ENCODE assay signal across 13 cellular contexts in the genomic region with DNA sequence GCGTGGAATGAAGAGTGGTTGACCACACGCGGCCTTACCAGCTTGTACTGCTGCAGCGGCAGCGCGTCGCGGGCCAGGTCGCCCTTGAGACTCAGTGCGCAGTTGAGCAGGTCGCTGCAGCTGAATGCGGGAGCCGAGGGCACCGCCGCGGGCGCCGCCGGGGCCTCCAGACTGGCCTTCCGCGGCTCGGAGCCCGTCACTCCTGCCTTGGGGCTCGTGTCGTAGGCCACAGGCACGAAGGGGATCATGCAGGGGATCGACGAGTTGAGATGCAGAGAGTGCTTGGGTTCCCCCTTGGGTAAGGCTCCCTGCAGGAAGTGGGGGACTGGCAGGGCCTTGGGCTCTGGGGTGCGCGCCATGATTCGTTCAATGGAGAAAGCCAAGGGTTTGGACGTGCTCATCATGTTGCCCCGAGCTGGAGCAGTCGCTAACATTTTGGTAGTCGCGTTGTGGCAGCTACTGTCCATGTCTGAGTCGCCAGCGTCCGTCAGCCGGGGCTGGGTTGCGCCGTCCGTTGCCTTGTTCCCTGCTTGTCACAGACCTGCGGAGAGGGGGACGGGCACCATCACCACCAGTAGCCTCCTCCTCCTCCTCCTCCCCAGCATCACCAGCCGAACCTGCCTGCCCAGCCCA. TPM values are rescaled to one million over a fixed set of nuclear protein-coding genes. Genes with fewer than 3 reads are reported as not detected.
A peak's percentile ranks its signal among the peaks of the same experiment; 100 is the strongest.
DNase-seq lines count a peak whose midpoint lies in the region; ATAC-seq and TF ChIP-seq lines count a peak whose summit lies in the region.
"Had no signal": no experiment of that assay in that cellular context is flagged by ENCODE, and none has a peak within 500 bp of the region (broad histone marks: within the 10 kb centered on the region; RNA-seq: fewer than 3 reads in every experiment).

No MANE protein-coding gene starts in this region.

- peak overlapping the region; percentile 57 for H3K4me3 ChIP-seq in adipocyte (ENCODE audit: low read length)
- H3K4me3 ChIP-seq in right lobe of liver, result no peak overlapping the region
- H3K4me3 ChIP-seq in tibial artery, result peak overlapping the region; percentile 19 to 40

- H3K27ac Mint-ChIP-seq in activated CD8-positive, alpha-beta memory T cell treated with anti-CD3 and anti-CD28 coated beads, Interleukin-2, amount 10 ng/mL, durations not matched to agents 7 days and 5 days, result peak overlapping the region; percentile 14
- H3K27ac Mint-ChIP-seq in natural killer cell treated with Interleukin-12 subunit alpha and Interleukin-12 subunit beta and Interleukin-15 and Interleukin-18, amount 100 ng/mL, for 72 hours, result no peak overlapping the region
- H3K27ac Mint-ChIP-seq: CD4-positive, CD25-positive, alpha-beta regulatory T cell had no signal

- no peak overlapping the region for H3K9ac ChIP-seq in adipocyte (ENCODE audit: low read length)

- TF ChIP-seq POLR2A in right lobe of liver (IDR thresholded peaks at IDR 0.05), result no peak

- H3K4me1 ChIP-seq in adipocyte (ENCODE audit: control insufficient read depth, insufficient read depth, low read length), result peaks cover 10% of the 10 kb centered on the region
- H3K4me1 ChIP-seq in right lobe of liver, result peaks cover 0 to 27% (median 10%) of the 10 kb centered on the region in 4 donors
- peaks cover 0 to 50% (median 43%) of the 10 kb centered on the region in 4 donors for H3K4me1 ChIP-seq in tibial artery

- peaks cover 7% of the 10 kb centered on the region for H3K36me3 Mint-ChIP-seq in activated CD8-positive, alpha-beta memory T cell treated with anti-CD3 and anti-CD28 coated beads, Interleukin-2, amount 10 ng/mL, durations not matched to agents 7 days and 5 days
- peaks cover 12% of the 10 kb centered on the region for H3K36me3 Mint-ChIP-seq in natural killer cell treated with Interleukin-12 subunit alpha and Interleukin-12 subunit beta and Interleukin-15 and Interleukin-18, amount 100 ng/mL, for 72 hours
- H3K36me3 Mint-ChIP-seq: CD4-positive, CD25-positive, alpha-beta regulatory T cell had no signal

- TF ChIP-seq CTCF in right lobe of liver (IDR thresholded peaks at IDR 0.05), result no peak
- TF ChIP-seq CTCF in tibial artery (IDR thresholded peaks at IDR 0.05), result no peak

- H3K27ac ChIP-seq in right lobe of liver, result no peak overlapping the region
- no peak overlapping the region for H3K27ac ChIP-seq in tibial artery
- H3K27ac ChIP-seq: adrenal gland had no signal

- CTCF ChIA-PET in activated CD8-positive, alpha-beta memory T cell treated with anti-CD3 and anti-CD28 coated beads, Interleukin-2, amount 10 ng/mL, durations not matched to agents 7 days and 5 days (lab: Charles Lee), result no interaction called here

- H3K27me3 ChIP-seq in adipocyte (replicated peaks; ENCODE audit: control insufficient read depth, insufficient read depth, low read length) (peaks cover 96% of the 10 kb centered on the region), right lobe of liver (peaks cover 26 to 70% of the 10 kb centered on the region in 2 donors), tibial artery (peaks cover 7 to 100% of the 10 kb centered on the region in 2 donors)

- no peaks in the 10 kb centered on the region for H3K4me1 Mint-ChIP-seq in activated CD8-positive, alpha-beta memory T cell treated with anti-CD3 and anti-CD28 coated beads, Interleukin-2, amount 10 ng/mL, durations not matched to agents 7 days and 5 days
- H3K4me1 Mint-ChIP-seq in natural killer cell treated with Interleukin-12 subunit alpha and Interleukin-12 subunit beta and Interleukin-15 and Interleukin-18, amount 100 ng/mL, for 72 hours (ENCODE audit: low read depth in 2 of 2), result no peaks in the 10 kb centered on the region

- 2% methylated on average over 9 of the region's 46 CpGs for whole genome bisulfite sequencing in right lobe of liver (ENCODE audit: insufficient coverage, low coverage, low lambda C conversion rate, missing lambda C conversion rate)

- H3K9me3 ChIP-seq in adipocyte (ENCODE audit: control insufficient read depth, low read length), result peaks cover 6% of the 10 kb centered on the region
- no peaks in the 10 kb centered on the region for H3K9me3 ChIP-seq in right lobe of liver
- no peaks in the 10 kb centered on the region for H3K9me3 ChIP-seq in tibial artery
- H3K9me3 ChIP-seq: adrenal gland had no signal

- H3K9me3 Mint-ChIP-seq in activated CD8-positive, alpha-beta memory T cell treated with anti-CD3 and anti-CD28 coated beads, Interleukin-2, amount 10 ng/mL, durations not matched to agents 7 days and 5 days (ENCODE audit: low read depth), result peaks cover 2% of the 10 kb centered on the region
- H3K9me3 Mint-ChIP-seq in natural killer cell treated with Interleukin-12 subunit alpha and Interleukin-12 subunit beta and Interleukin-15 and Interleukin-18, amount 100 ng/mL, for 72 hours, result no peaks in the 10 kb centered on the region

- peaks cover 89% of the 10 kb centered on the region for H3K27me3 Mint-ChIP-seq in activated CD8-positive, alpha-beta memory T cell treated with anti-CD3 and anti-CD28 coated beads, Interleukin-2, amount 10 ng/mL, durations not matched to agents 7 days and 5 days
- H3K27me3 Mint-ChIP-seq in natural killer cell treated with Interleukin-12 subunit alpha and Interleukin-12 subunit beta and Interleukin-15 and Interleukin-18, amount 100 ng/mL, for 72 hours, result peaks cover 57% of the 10 kb centered on the region in 2 donors

- DNase-seq in activated CD8-positive, alpha-beta memory T cell treated with anti-CD3 and anti-CD28 coated beads, Interleukin-2, amount 10 ng/mL, durations not matched to agents 7 days and 5 days, result no peak
- no peak for DNase-seq in activated CD8-positive, alpha-beta memory T cell treated with anti-CD3 and anti-CD28 coated beads, Interleukin-2, amount 50 U/mL, for 4 hours
- DNase-seq in adipocyte (ENCODE audit: low read depth) (no peak), right lobe of liver (peak in 2 of 3 donors; percentile 58 to 81), tibial artery (no peak), superior temporal gyrus (ENCODE audit: extremely low spot score) (no peak)
- DNase-seq in natural killer cell treated with Interleukin-12 subunit alpha and Interleukin-12 subunit beta and Interleukin-15 and Interleukin-18, amount 100 ng/mL, for 72 hours (ENCODE audit: low spot score), result no peak
- DNase-seq: CD4-positive, CD25-positive, alpha-beta regulatory T cell; substantia nigra had no signal

- no peak for ATAC-seq in activated CD8-positive, alpha-beta memory T cell treated with anti-CD3 and anti-CD28 coated beads, Interleukin-2, amount 10 ng/mL, durations not matched to agents 7 days and 5 days
- ATAC-seq in right lobe of liver (peak in 2 of 4 donors; percentile 61 to 77), GM19467 (IDR thresholded peaks at IDR 0.05; ENCODE audit: unreplicated experiment) (no peak)
- ATAC-seq in natural killer cell treated with Interleukin-12 subunit alpha and Interleukin-12 subunit beta and Interleukin-15 and Interleukin-18, amount 100 ng/mL, for 72 hours, result no peak

- no peak overlapping the region for H3K4me3 Mint-ChIP-seq in activated CD8-positive, alpha-beta memory T cell treated with anti-CD3 and anti-CD28 coated beads, Interleukin-2, amount 10 ng/mL, durations not matched to agents 7 days and 5 days
- no peak overlapping the region for H3K4me3 Mint-ChIP-seq in natural killer cell treated with Interleukin-12 subunit alpha and Interleukin-12 subunit beta and Interleukin-15 and Interleukin-18, amount 100 ng/mL, for 72 hours
- H3K4me3 Mint-ChIP-seq: CD4-positive, CD25-positive, alpha-beta regulatory T cell had no signal

- H3K36me3 ChIP-seq in adipocyte (ENCODE audit: control insufficient read depth, insufficient read depth, low read length, severe bottlenecking) (no peaks in the 10 kb centered on the region), right lobe of liver (no peaks in the 10 kb centered on the region), tibial artery (no peaks in the 10 kb centered on the region)
- H3K36me3 ChIP-seq: adrenal gland had no signal

- intact Hi-C loops in right lobe of liver (cut with DNase I) (no loop called here), tibial artery (cut with DNase I; ENCODE audit: low total_unique reads) (no loop called here)

RNA-seq across cellular contexts. Expression of a gene that starts 0.5 kb away (rescaled TPM):
- total RNA-seq in activated CD8-positive, alpha-beta memory T cell treated with anti-CD3 and anti-CD28 coated beads, Interleukin-2, amount 10 ng/mL, durations not matched to agents 7 days and 5 days, result not detected
- total RNA-seq in right lobe of liver, result not detected
- not detected for total RNA-seq in natural killer cell treated with Interleukin-12 subunit alpha and Interleukin-12 subunit beta and Interleukin-15 and Interleukin-18, amount 100 ng/mL, for 72 hours
- total RNA-seq: CD4-positive, CD25-positive, alpha-beta regulatory T cell; fibroblast of lung; M059J had no signal

Comparison
In these comparisons a context has a peak if more than half of its experiments do, and no peak if none do; other contexts are left out.
1. DNase-seq: peak in right lobe of liver (2 of 3); none in activated CD8-positive, alpha-beta memory T cell treated with anti-CD3 and anti-CD28 coated beads, Interleukin-2, amount 10 ng/mL, durations not matched to agents 7 days and 5 days (single experiment), activated CD8-positive, alpha-beta memory T cell treated with anti-CD3 and anti-CD28 coated beads, Interleukin-2, amount 50 U/mL, for 4 hours (single experiment), adipocyte (single experiment), tibial artery (0 of 2), natural killer cell treated with Interleukin-12 subunit alpha and Interleukin-12 subunit beta and Interleukin-15 and Interleukin-18, amount 100 ng/mL, for 72 hours (single experiment) and superior temporal gyrus (single experiment).
2. H3K4me3 ChIP-seq: peak in adipocyte (single experiment) and tibial artery (2 of 2); none in right lobe of liver (0 of 3).